ENCODE assay signal across 8 cellular contexts in genomic region chr5:140113699-140114263, GRCh38. TPM values are rescaled to one million over a fixed set of nuclear protein-coding genes. Genes with fewer than 3 reads are reported as not detected.
DNase-seq lines count a peak whose midpoint lies in the region; ATAC-seq, FAIRE-seq and TF ChIP-seq lines count a peak whose summit lies in the region.

Gene PURA, plus strand, starts transcription at chr5:140114109. Its CDS starts 73 bp downstream, at chr5:140114182.

- peaks cover 14% of the 10 kb centered on the region for H3K36me3 Mint-ChIP-seq in activated CD4-positive, alpha-beta T cell treated with anti-CD3 and anti-CD28 coated beads, Interleukin-2, amount 10 ng/mL, durations not matched to agents 24 days and 14 days (ENCODE audit: low read depth)

- no peaks in the 10 kb centered on the region; a peak in 1 of 5 replicates for H3K27me3 ChIP-seq in HepG2 (ENCODE audit: control insufficient read depth in 1 of 2, insufficient read depth in 2 of 2, low read length in 2 of 2)

- H2AFZ ChIP-seq in HepG2 (ENCODE audit: low read length), result no peak within 1 kb of the TSS

- H3K27ac Mint-ChIP-seq in activated CD4-positive, alpha-beta T cell treated with anti-CD3 and anti-CD28 coated beads, Interleukin-2, amount 10 ng/mL, durations not matched to agents 24 days and 14 days, result peak within 1 kb of the TSS; percentile 96

- H4K20me1 ChIP-seq in HepG2 (ENCODE audit: insufficient read depth, low read length), result peaks cover 28% of the 10 kb centered on the region

- no peak for FAIRE-seq in HepG2 (lab: Jason Lieb, UNC)

- POLR2A ChIA-PET in HepG2 (lab: Yijun Ruan, JAX), result interaction anchor here (1.0 to 1.5 kb wide), 2 partner anchors 9 to 67 kb away, joined by 3 read pairs; no protein-coding TSS in a partner anchor

- CTCF ChIA-PET in HepG2 (lab: Yijun Ruan, JAX; ENCODE audit: low intra/inter-chr PET ratio, low total read pairs), result interaction anchor here (1.1 to 1.2 kb wide), 2 partner anchors 30 to 40 kb away, joined by 3 to 4 read pairs; no protein-coding TSS in a partner anchor

- ATAC-seq in GM19328 (IDR thresholded peaks at IDR 0.05; ENCODE audit: unreplicated experiment) (peak; percentile 86), HG03469 (IDR thresholded peaks at IDR 0.05; ENCODE audit: unreplicated experiment) (peak; percentile 76), HepG2 (peak; percentile 89)

- peak within 1 kb of the TSS; percentile 85 for H3K27ac ChIP-seq in C4-2B
- peak within 1 kb of the TSS; percentile 88 for H3K27ac ChIP-seq in HepG2 (ENCODE audit: extremely low read length, insufficient read depth, low read length)

- H3K9me3 Mint-ChIP-seq in activated CD4-positive, alpha-beta T cell treated with anti-CD3 and anti-CD28 coated beads, Interleukin-2, amount 10 ng/mL, durations not matched to agents 24 days and 14 days, result no peaks in the 10 kb centered on the region

- H3K27me3 Mint-ChIP-seq in activated CD4-positive, alpha-beta T cell treated with anti-CD3 and anti-CD28 coated beads, Interleukin-2, amount 10 ng/mL, durations not matched to agents 24 days and 14 days, result peaks cover 34% of the 10 kb centered on the region

- intact Hi-C loops in activated CD4-positive, alpha-beta T cell treated with anti-CD3 and anti-CD28 coated beads, Interleukin-2, amount 10 ng/mL, durations not matched to agents 24 days and 14 days (cut with micrococcal nuclease), result loop anchor here (2.0 to 10.0 kb wide), 5 partner anchors 17 to 591 kb away; partner anchors contain the start of genes SRA1 and ZMAT2
- intact Hi-C loops in HepG2 (cut with micrococcal nuclease; ENCODE audit: unreplicated experiment), result loop anchor here (5.0 kb wide), 1 partner anchor 36 kb away; no protein-coding TSS in a partner anchor

- peak within 1 kb of the TSS; percentile 86 to 92 (median 89) for H3K4me3 ChIP-seq in HepG2 (replicated peaks in 1 of 3; ENCODE audit: insufficient read depth in 1 of 3, low read depth in 2 of 3, low read length in 3 of 3)

- TF ChIP-seq CTCF in C4-2B (conservative IDR thresholded peaks at IDR 0.05), result peak; percentile 27
- TF ChIP-seq CTCF in HepG2 (CRISPR knock-in tag; IDR thresholded peaks at IDR 0.05), result peak; percentile 73

- no peaks in the 10 kb centered on the region for H3K9me3 ChIP-seq in HepG2 (ENCODE audit: low read length)

- WGBS in HepG2 (ENCODE audit: low lambda C conversion rate), result 0% methylated on average over 7 of the region's 60 CpGs

- H3K79me2 ChIP-seq in HepG2 (ENCODE audit: insufficient read depth, low read length), result peaks cover 86% of the 10 kb centered on the region

- H3K36me3 ChIP-seq in HepG2 (replicated peaks in 1 of 2; ENCODE audit: control insufficient read depth in 1 of 2, insufficient read depth in 2 of 2, low read length in 2 of 2), result no peaks in the 10 kb centered on the region

- DNase-seq in NCI-H526 treated with DMSO at 0.1 percent for 48 hours (lab: John Stamatoyannopoulos, UW) (peak; percentile 94), cortex of kidney (lab: John Stamatoyannopoulos, UW) (peak; percentile 19), HepG2 (ENCODE audit: low spot score) (peak; percentile 92)
- DNase-seq in activated CD4-positive, alpha-beta T cell treated with anti-CD3 and anti-CD28 coated beads, Interleukin-2, amount 10 ng/mL, durations not matched to agents 24 days and 14 days, result peak; percentile 99
- peak; percentile 92 to 93 for DNase-seq in stimulated activated CD4-positive, alpha-beta T cell treated with anti-CD3 and anti-CD28 coated beads, Interleukin-2, amount 100 ng/mL, for 48 hours

- no TSS peak for BruUV-seq in HepG2 (replicated peaks; lab: Mats Ljungman, UMichigan)

- no peak for TF ChIP-seq EP300 in HepG2 (IDR thresholded peaks at IDR 0.05; ENCODE audit: low read depth in 2 of 2, low read length in 2 of 2)
- TF ChIP-seq EP300 in HepG2 (CRISPR knock-in tag; IDR thresholded peaks at IDR 0.05; ENCODE audit: borderline replicate concordance), result no peak

- no peak for TF ChIP-seq RAD21 in HepG2 (CRISPR knock-in tag; IDR thresholded peaks at IDR 0.05)

- TF ChIP-seq POLR2A in HepG2 (IDR thresholded peaks at IDR 0.05; ENCODE audit: insufficient read depth in 1 of 2, low read depth in 2 of 2, low read length in 2 of 2), result no peak; a peak in 1 of 4 replicates

- peaks cover 58% of the 10 kb centered on the region for H3K4me1 Mint-ChIP-seq in activated CD4-positive, alpha-beta T cell treated with anti-CD3 and anti-CD28 coated beads, Interleukin-2, amount 10 ng/mL, durations not matched to agents 24 days and 14 days

- H3K4me1 ChIP-seq in HepG2 (ENCODE audit: insufficient read depth, low read length), result peaks cover 73% of the 10 kb centered on the region

- H3K4me2 ChIP-seq in HepG2 (ENCODE audit: low read depth, low read length), result peak within 1 kb of the TSS; percentile 98

- peak within 1 kb of the TSS; percentile 86 for H3K9ac ChIP-seq in HepG2 (ENCODE audit: insufficient read depth, low read depth, low read length)

- peak within 1 kb of the TSS; percentile 92 for H3K4me3 Mint-ChIP-seq in activated CD4-positive, alpha-beta T cell treated with anti-CD3 and anti-CD28 coated beads, Interleukin-2, amount 10 ng/mL, durations not matched to agents 24 days and 14 days

- in situ Hi-C loops in HepG2 (cut with HindIII; ENCODE audit: extremely low pct_ligation_motif_present, low pct_unique_long_range_greater_than_20kb), result no loop called here

TF ChIP-seq in HepG2, 621 proteins besides CTCF, POLR2A, EP300 and RAD21 (continues in another document):
- TF ChIP-seq CHD2 (IDR thresholded peaks at IDR 0.05; ENCODE audit: low read depth, low read length), result peak; percentile 99
- TF ChIP-seq RELA (CRISPR knock-in tag; IDR thresholded peaks at IDR 0.05), result no peak
- peak; percentile 11; the same call in 1 of the 2 replicates for TF ChIP-seq MEF2D (CRISPR knock-in tag; IDR thresholded peaks at IDR 0.05)
- peak; percentile 42; the same call in 1 of the 2 replicates for TF ChIP-seq ARID5B (CRISPR knock-in tag; IDR thresholded peaks at IDR 0.05)
- peak; percentile 53; the same call in 1 of the 2 replicates for TF ChIP-seq ZBTB38 (CRISPR knock-in tag; IDR thresholded peaks at IDR 0.05)
- no peak for TF ChIP-seq NFATC3 (CRISPR knock-in tag; IDR thresholded peaks at IDR 0.05)
- 0 out of 2 replicates have a peak, but pooled peaks have one; percentile 35 for TF ChIP-seq RXRB (CRISPR knock-in tag; IDR thresholded peaks at IDR 0.05; ENCODE audit: borderline replicate concordance)
- peak; percentile 88; the same call in 1 of the 2 replicates for TF ChIP-seq KMT2A (CRISPR knock-in tag; IDR thresholded peaks at IDR 0.05)
- peak; percentile 39 for TF ChIP-seq TBX2 (CRISPR knock-in tag; IDR thresholded peaks at IDR 0.05; ENCODE audit: borderline replicate concordance)
- TF ChIP-seq KLF16 (CRISPR knock-in tag; IDR thresholded peaks at IDR 0.05), result peak in 1 of 2 experiments; percentile 66; a peak in 2 of 4 replicates
- TF ChIP-seq ELF1 (CRISPR knock-in tag; IDR thresholded peaks at IDR 0.05), result no peak

RNA-seq across cellular contexts. Expression of gene PURA, which starts in this region (rescaled TPM):
- total RNA-seq in activated CD4-positive, alpha-beta T cell treated with anti-CD3 and anti-CD28 coated beads, Interleukin-2, amount 10 ng/mL, durations not matched to agents 24 days and 14 days, result 11.1 and 12.0 TPM in 2 replicates
- total RNA-seq in HepG2 (2016; rRNA removed; fragmentation: Illumina TruSeq; extraction: Trizol), result 5.0 and 6.8 TPM in 2 replicates
- 0.30 and 0.97 TPM in 2 replicates for total RNA-seq in HepG2 (2016; cell fraction: cytosol; rRNA removed; fragmentation: Illumina TruSeq; extraction: Trizol; ENCODE audit: low read depth)
- 4.7 and 5.6 TPM in 2 replicates for total RNA-seq in HepG2 (2016; cell fraction: insoluble cytoplasmic fraction; rRNA removed; fragmentation: Illumina TruSeq; extraction: Trizol)
- 2.4 and 2.5 TPM in 2 replicates for total RNA-seq in HepG2 (2016; cell fraction: membrane; rRNA removed; fragmentation: Illumina TruSeq; extraction: Trizol)
- total RNA-seq in HepG2 (2016; cell fraction: nucleus; rRNA removed; fragmentation: Illumina TruSeq; extraction: Trizol), result 12.4 and 12.9 TPM in 2 replicates
- polyA plus RNA-seq in HepG2 (2011; rRNA removed), result 1.9 and 2.0 TPM in 2 replicates
- 1.0 and 1.4 TPM in 2 replicates for polyA plus RNA-seq in HepG2 (2011; cell fraction: cytosol; rRNA removed)
- 2.3 and 2.9 TPM in 2 replicates for polyA plus RNA-seq in HepG2 (2011; cell fraction: nucleus; rRNA removed)
- 4.9 and 5.4 TPM in 2 replicates for polyA plus RNA-seq in HepG2 (2012)
- polyA plus RNA-seq in HepG2 (2016; cell fraction: cytosol; fragmentation: Illumina TruSeq; extraction: Trizol; ENCODE audit: low read depth), result 0.85 and 1.1 TPM in 2 replicates
- 5.5 and 6.1 TPM in 2 replicates for polyA plus RNA-seq in HepG2 (2016; cell fraction: insoluble cytoplasmic fraction; fragmentation: Illumina TruSeq; extraction: Trizol; ENCODE audit: low read depth)
- polyA plus RNA-seq in HepG2 (2016; cell fraction: membrane; fragmentation: Illumina TruSeq; extraction: Trizol; ENCODE audit: low read depth), result 1.4 and 1.9 TPM in 2 replicates
- polyA plus RNA-seq in HepG2 (2016; cell fraction: nucleus; fragmentation: Illumina TruSeq; extraction: Trizol; ENCODE audit: insufficient read depth, low read depth), result 6.2 and 7.4 TPM in 2 replicates
- 2.9 and 3.8 TPM in 2 replicates for polyA minus RNA-seq in HepG2 (2011; rRNA and poly(A)+ RNA removed; ENCODE audit: low replicate concordance)
- 5.7 and 6.0 TPM in 2 replicates for polyA minus RNA-seq in HepG2 (2011; cell fraction: cytosol; rRNA and poly(A)+ RNA removed)
- 26.4 and 31.0 TPM in 2 replicates for polyA minus RNA-seq in HepG2 (2011; cell fraction: nucleus; rRNA and poly(A)+ RNA removed)

Comparison
In these comparisons a context has a peak if more than half of its experiments do, and no peak if none do; other contexts are left out.
1. Peak in every context shown above with its lines: DNase-seq, ATAC-seq, H3K4me3 ChIP-seq and H3K27ac ChIP-seq.
2. DNase-seq: peak in every context shown above with its lines; median percentile 99 in activated CD4-positive, alpha-beta T cell treated with anti-CD3 and anti-CD28 coated beads, Interleukin-2, amount 10 ng/mL, durations not matched to agents 24 days and 14 days; 94 in NCI-H526 treated with DMSO at 0.1 percent for 48 hours; 92 in stimulated activated CD4-positive, alpha-beta T cell treated with anti-CD3 and anti-CD28 coated beads, Interleukin-2, amount 100 ng/mL, for 48 hours; 92 in HepG2; 19 in cortex of kidney.